In the genomic region with DNA sequence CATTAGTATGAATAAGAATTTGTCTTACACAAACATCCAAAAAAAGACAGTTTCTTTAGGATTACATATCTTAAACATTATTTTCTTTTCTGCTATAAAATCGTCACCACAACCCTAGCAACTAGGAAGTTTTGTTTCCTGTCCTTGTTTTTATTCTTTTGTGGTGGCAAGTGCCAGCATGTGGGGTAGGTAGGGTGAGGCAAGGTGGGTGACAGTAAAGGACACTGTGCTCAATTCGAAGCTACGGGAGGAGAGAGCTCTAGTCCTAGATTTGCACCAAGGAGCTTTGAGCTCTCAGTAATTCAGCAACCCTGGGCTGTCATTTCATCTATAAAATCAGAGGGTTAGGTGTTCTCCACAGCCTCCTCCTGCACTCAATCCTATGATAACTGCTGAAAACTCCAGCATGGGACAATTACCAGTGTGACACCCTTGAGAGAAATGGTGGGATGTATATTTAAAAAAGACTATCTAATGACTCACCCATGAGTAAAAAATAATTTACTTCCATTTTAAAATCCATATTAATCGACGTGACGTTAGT, we compare ENCODE assay signal across 9 cellular contexts.
DNase-seq lines count a peak whose midpoint lies in the region; ATAC-seq, FAIRE-seq and TF ChIP-seq lines count a peak whose summit lies in the region.
"Had no signal": no experiment of that assay in that cellular context is flagged by ENCODE, and none has a peak within 500 bp of the region (broad histone marks: within the 10 kb centered on the region; RNA-seq: fewer than 3 reads in every experiment).

No MANE protein-coding gene starts in this region.

- SMC1A ChIA-PET in GM12878 (lab: Charles Lee; ENCODE audit: uncharacterized antibody, unreplicated experiment) = interaction anchor here (0.6 to 3.0 kb wide), 18 partner anchors 10 to 339 kb away, joined by 3 to 19 read pairs (median 6); a partner anchor contains a TSS

- peak overlapping the region; percentile 33 to 90 (median 60); a peak in 21 of 22 replicates for H3K4me2 ChIP-seq in BLaER1 treated with 17β-estradiol and CSF1 and Interleukin-3, amounts not matched to agents 10 nM and 100 nM
- peak overlapping the region; percentile 41 for H3K4me2 ChIP-seq in GM12878 (ENCODE audit: control insufficient read depth, insufficient read depth)

- TF ChIP-seq EP300 in GM12878 (IDR thresholded peaks at IDR 0.05; ENCODE audit: borderline replicate concordance in 1 of 2, control insufficient read depth in 1 of 2, low read depth in 2 of 2, low read length in 2 of 2) (no peak), suprapubic skin (IDR thresholded peaks at IDR 0.05) (no peak)

- H3K27me3 ChIP-seq in BLaER1 treated with 17β-estradiol and CSF1 and Interleukin-3, amounts not matched to agents 10 nM and 100 nM = no peaks in the 10 kb centered on the region
- H3K27me3 ChIP-seq in GM12878 (replicated peaks in 1 of 2; ENCODE audit: control insufficient read depth in 2 of 2, insufficient read depth in 2 of 2, low read length in 1 of 2) = no peaks in the 10 kb centered on the region
- no peaks in the 10 kb centered on the region for H3K27me3 ChIP-seq in suprapubic skin

- ATAC-seq in HG02759 (IDR thresholded peaks at IDR 0.05; ENCODE audit: unreplicated experiment) = peak; percentile 3
- peak; percentile 1 for ATAC-seq in GM12878
- ATAC-seq in natural killer cell = peak; percentile 4 to 31 (median 22)
- no peak for ATAC-seq in HG03139 (IDR thresholded peaks at IDR 0.05; ENCODE audit: unreplicated experiment)
- ATAC-seq in HG02642 (IDR thresholded peaks at IDR 0.05; ENCODE audit: poor library complexity, unreplicated experiment) = no peak
- ATAC-seq in HG02840 (IDR thresholded peaks at IDR 0.05; ENCODE audit: low FRiP score, unreplicated experiment) = no peak

- TF ChIP-seq POLR2A in GM12878 (IDR thresholded peaks at IDR 0.05; ENCODE audit: low read depth, low read length) = no peak; the same call in 1 of the 2 replicates
- no peak for TF ChIP-seq POLR2A in suprapubic skin (IDR thresholded peaks at IDR 0.05)

- in situ Hi-C loops in GM12878 (cut with MboI) = no loop called here

- 0% methylated on average over 6 of the region's 6 CpGs for WGBS in GM12878 (ENCODE audit: insufficient coverage, insufficient replicate concordance, low lambda C conversion rate, missing lambda C conversion rate)
- WGBS in suprapubic skin = 58% methylated on average over 6 of the region's 6 CpGs

- FAIRE-seq in GM12878 (lab: Jason Lieb, UNC) = no peak

- H2AFZ ChIP-seq in GM12878 (ENCODE audit: control insufficient read depth, low read depth, low read length) = peak overlapping the region; percentile 36

- no peaks in the 10 kb centered on the region for H3K27me3 Mint-ChIP-seq in natural killer cell (ENCODE audit: low read depth in 2 of 2)

- H3K9me3 Mint-ChIP-seq in natural killer cell = no peaks in the 10 kb centered on the region

- H3K36me3 Mint-ChIP-seq in natural killer cell = no peaks in the 10 kb centered on the region

- TF ChIP-seq CTCF in GM12878 (IDR thresholded peaks at IDR 0.05 in 2 of 3, conservative IDR thresholded peaks at IDR 0.05 in 1 of 3; ENCODE audit: control insufficient read depth in 2 of 3, extremely low read depth in 1 of 3, insufficient read depth in 1 of 3, low read depth in 3 of 3, low read length in 3 of 3) (no peak), natural killer cell (IDR thresholded peaks at IDR 0.05) (no peak), suprapubic skin (IDR thresholded peaks at IDR 0.05) (no peak)

- H3K4me1 ChIP-seq in BLaER1 treated with 17β-estradiol and CSF1 and Interleukin-3, amounts not matched to agents 10 nM and 100 nM = peaks cover 71 to 94% (median 84%) of the 10 kb centered on the region in 10 experiments
- peaks cover 60% of the 10 kb centered on the region for H3K4me1 ChIP-seq in GM12878 (ENCODE audit: control insufficient read depth, insufficient read depth, low read length)
- H3K4me1 ChIP-seq in suprapubic skin = peaks cover 13% of the 10 kb centered on the region

- peak overlapping the region in 5 of 11 experiments; percentile 44 to 71 (median 61); a peak in 5 of 22 replicates for H3K9ac ChIP-seq in BLaER1 treated with 17β-estradiol and CSF1 and Interleukin-3, amounts not matched to agents 10 nM and 100 nM
- peak overlapping the region; percentile 41 for H3K9ac ChIP-seq in GM12878 (ENCODE audit: control insufficient read depth, insufficient read depth, low read length)

- peak overlapping the region; percentile 10 to 82 (median 31); a peak in 17 of 22 replicates for H3K27ac ChIP-seq in BLaER1 treated with 17β-estradiol and CSF1 and Interleukin-3, amounts not matched to agents 10 nM and 100 nM
- H3K27ac ChIP-seq in GM12878 (ENCODE audit: control insufficient read depth, insufficient read depth) (peak overlapping the region; percentile 64), suprapubic skin (no peak overlapping the region)

- peak overlapping the region in 1 of 10 experiments; percentile 3; a peak in 1 of 20 replicates for H3K4me3 ChIP-seq in BLaER1 treated with 17β-estradiol and CSF1 and Interleukin-3, amounts not matched to agents 10 nM and 100 nM
- H3K4me3 ChIP-seq in GM12878 = no peak overlapping the region
- H3K4me3 ChIP-seq in suprapubic skin = no peak overlapping the region

- H3K79me2 ChIP-seq in GM12878 (ENCODE audit: control insufficient read depth, insufficient read depth, low read length) = peaks cover 68% of the 10 kb centered on the region

- H3K4me1 Mint-ChIP-seq in natural killer cell = peaks cover 72 to 76% of the 10 kb centered on the region in 2 donors

- peak overlapping the region; percentile 90 to 98 for H3K27ac Mint-ChIP-seq in natural killer cell

- DNase-seq in GM12878 (ENCODE audit: low read depth, low spot score) = no peak
- no peak for DNase-seq in natural killer cell
- DNase-seq in suprapubic skin (ENCODE audit: low spot score in 2 of 2) = no peak
- DNase-seq: NCI-H187 had no signal

- POLR2A ChIA-PET in GM12878 (lab: Charles Lee) = interaction anchor here (0.7 to 1.7 kb wide), 7 partner anchors 12 to 250 kb away, joined by 3 to 5 read pairs (median 3); no protein-coding TSS in a partner anchor

- no peak for TF ChIP-seq RAD21 in GM12878 (IDR thresholded peaks at IDR 0.05; ENCODE audit: insufficient read depth, low read depth, low read length)

- no peaks in the 10 kb centered on the region for H3K9me3 ChIP-seq in BLaER1 treated with 17β-estradiol and CSF1 and Interleukin-3, amounts not matched to agents 10 nM and 100 nM (replicated peaks in 1 of 11)
- H3K9me3 ChIP-seq in GM12878 (replicated peaks; ENCODE audit: control insufficient read depth, insufficient read depth, low read length) = no peaks in the 10 kb centered on the region; the same call in 2 of the 3 replicates
- no peaks in the 10 kb centered on the region for H3K9me3 ChIP-seq in suprapubic skin

- BruUV-seq in GM12878 (replicated peaks; lab: Mats Ljungman, UMichigan) = no TSS peak

- peak overlapping the region; percentile 90 for H3K4me3 Mint-ChIP-seq in natural killer cell

- peaks cover 4 to 100% (median 99%) of the 10 kb centered on the region in 11 experiments for H3K36me3 ChIP-seq in BLaER1 treated with 17β-estradiol and CSF1 and Interleukin-3, amounts not matched to agents 10 nM and 100 nM
- H3K36me3 ChIP-seq in GM12878 (ENCODE audit: control insufficient read depth in 2 of 2, insufficient read depth in 2 of 2, low read length in 1 of 2) = peaks cover under 1 to 10% of the 10 kb centered on the region in 2 experiments; a peak in 3 of 4 replicates
- no peaks in the 10 kb centered on the region for H3K36me3 ChIP-seq in suprapubic skin

- intact Hi-C loops in GM12878 (cut with micrococcal nuclease; ENCODE audit: unreplicated experiment) = loop anchor here (5.0 kb wide), 1 partner anchor 60 kb away; no protein-coding TSS in a partner anchor
- intact Hi-C loops in natural killer cell (cut with micrococcal nuclease) = loop anchor here (2.0 to 5.0 kb wide), 4 partner anchors 15 to 60 kb away; no protein-coding TSS in a partner anchor

- RAD21 ChIA-PET in GM12878 (lab: Charles Lee; ENCODE audit: unreplicated experiment) = interaction anchor here (1.1 to 2.6 kb wide), 9 partner anchors 14 to 250 kb away, joined by 3 to 19 read pairs (median 4); a partner anchor contains a TSS

- peaks cover 0 to 100% (median 100%) of the 10 kb centered on the region in 11 experiments; a peak in 20 of 22 replicates for H4K20me1 ChIP-seq in BLaER1 treated with 17β-estradiol and CSF1 and Interleukin-3, amounts not matched to agents 10 nM and 100 nM
- H4K20me1 ChIP-seq in GM12878 (ENCODE audit: control insufficient read depth, insufficient read depth) = no peaks in the 10 kb centered on the region

- CTCF ChIA-PET in GM12878 (lab: Yijun Ruan, JAX) = interaction anchor here (0.7 to 2.8 kb wide), 5 partner anchors 13 to 293 kb away, joined by 3 to 17 read pairs (median 4); no protein-coding TSS in a partner anchor

TF ChIP-seq in GM12878, 131 proteins besides CTCF, POLR2A, EP300 and RAD21:
- 0 out of 2 replicates have a peak, but pooled peaks have one; percentile 28 for TF ChIP-seq SMARCA5 (IDR thresholded peaks at IDR 0.05)
- TF ChIP-seq, protein P1, sequence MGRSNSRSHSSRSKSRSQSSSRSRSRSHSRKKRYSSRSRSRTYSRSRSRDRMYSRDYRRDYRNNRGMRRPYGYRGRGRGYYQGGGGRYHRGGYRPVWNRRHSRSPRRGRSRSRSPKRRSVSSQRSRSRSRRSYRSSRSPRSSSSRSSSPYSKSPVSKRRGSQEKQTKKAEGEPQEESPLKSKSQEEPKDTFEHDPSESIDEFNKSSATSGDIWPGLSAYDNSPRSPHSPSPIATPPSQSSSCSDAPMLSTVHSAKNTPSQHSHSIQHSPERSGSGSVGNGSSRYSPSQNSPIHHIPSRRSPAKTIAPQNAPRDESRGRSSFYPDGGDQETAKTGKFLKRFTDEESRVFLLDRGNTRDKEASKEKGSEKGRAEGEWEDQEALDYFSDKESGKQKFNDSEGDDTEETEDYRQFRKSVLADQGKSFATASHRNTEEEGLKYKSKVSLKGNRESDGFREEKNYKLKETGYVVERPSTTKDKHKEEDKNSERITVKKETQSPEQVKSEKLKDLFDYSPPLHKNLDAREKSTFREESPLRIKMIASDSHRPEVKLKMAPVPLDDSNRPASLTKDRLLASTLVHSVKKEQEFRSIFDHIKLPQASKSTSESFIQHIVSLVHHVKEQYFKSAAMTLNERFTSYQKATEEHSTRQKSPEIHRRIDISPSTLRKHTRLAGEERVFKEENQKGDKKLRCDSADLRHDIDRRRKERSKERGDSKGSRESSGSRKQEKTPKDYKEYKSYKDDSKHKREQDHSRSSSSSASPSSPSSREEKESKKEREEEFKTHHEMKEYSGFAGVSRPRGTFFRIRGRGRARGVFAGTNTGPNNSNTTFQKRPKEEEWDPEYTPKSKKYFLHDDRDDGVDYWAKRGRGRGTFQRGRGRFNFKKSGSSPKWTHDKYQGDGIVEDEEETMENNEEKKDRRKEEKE (IDR thresholded peaks at IDR 0.05) = no peak

Comparison
In these comparisons a context has a peak if more than half of its experiments do, and no peak if none do; other contexts are left out.
1. ATAC-seq: peak in HG02759 (single experiment), GM12878 (single experiment) and natural killer cell (3 of 3); none in HG03139 (single experiment), HG02642 (single experiment) and HG02840 (single experiment).